Comparison of ENCODE assay signal across 8 cellular contexts in genomic region chr11:19938051-19938856, GRCh38.
DNase-seq lines count a peak whose midpoint lies in the region; ATAC-seq and TF ChIP-seq lines count a peak whose summit lies in the region.

No MANE protein-coding gene starts in this region.

- intact Hi-C loops in head of caudate nucleus (cut with DNase I), result no loop called here
- intact Hi-C loops in sciatic nerve (cut with DNase I), result no loop called here

- peak; percentile 61 for ATAC-seq in sciatic nerve

- no peak overlapping the region for H3K4me3 ChIP-seq in NB4 (ENCODE audit: low read depth, low read length)

- peak; percentile 80 for TF ChIP-seq CTCF in NB4 (IDR thresholded peaks at IDR 0.05; ENCODE audit: low read depth, low read length)

- POLR2A ChIA-PET in HEK293T (lab: Yijun Ruan, JAX), result no interaction called here

- DNase-seq in activated effector memory CD4-positive, alpha-beta T cell treated with anti-CD3 and anti-CD28 coated beads, Interleukin-2, amount 50 U/mL, for 16 hours, result peak; percentile 65
- DNase-seq in activated effector memory CD4-positive, alpha-beta T cell treated with Interleukin-2 at 50 U/mL for 16 hours, result no peak
- DNase-seq in HEK293T (ENCODE audit: extremely low spot score) (peak; percentile 76), NB4 (ENCODE audit: low read depth) (peak; percentile 35), head of caudate nucleus (peak in 36 of 42 donors; percentile 25 to 80 (median 48)), sciatic nerve (ENCODE audit: low spot score) (no peak), DMS79 treated with DMSO at 0.1 percent for 48 hours (lab: John Stamatoyannopoulos, UW) (no peak)
- DNase-seq in activated CD8-positive, alpha-beta memory T cell treated with anti-CD3 and anti-CD28 coated beads, Interleukin-2, amount 50 U/mL, for 48 hours, result peak; percentile 64

- no peak for TF ChIP-seq POLR2A in NB4 (IDR thresholded peaks at IDR 0.05; ENCODE audit: extremely low read depth, insufficient read length)

- CTCF ChIA-PET in HEK293T (lab: Yijun Ruan, JAX), result interaction anchor here (0.6 to 1.1 kb wide), 6 partner anchors 10 to 194 kb away, joined by 3 to 4 read pairs (median 4); no protein-coding TSS in a partner anchor

TF ChIP-seq in HEK293T, 16 proteins besides CTCF, POLR2A, EP300 and RAD21:
- TF ChIP-seq L3MBTL2 (conservative IDR thresholded peaks at IDR 0.05) (no peak), TARDBP (IDR thresholded peaks at IDR 0.05) (no peak), FOXK2 (IDR thresholded peaks at IDR 0.05) (no peak), FOXM1 (IDR thresholded peaks at IDR 0.05; ENCODE audit: borderline replicate concordance) (no peak), SUZ12 (IDR thresholded peaks at IDR 0.05) (no peak), FOXA1 (IDR thresholded peaks at IDR 0.05) (no peak), ELF4 (IDR thresholded peaks at IDR 0.05) (no peak), SP1 (IDR thresholded peaks at IDR 0.05) (no peak), HDGF (IDR thresholded peaks at IDR 0.05; ENCODE audit: borderline replicate concordance) (no peak), LEF1 (IDR thresholded peaks at IDR 0.05; ENCODE audit: borderline replicate concordance) (no peak), ZNF384 (IDR thresholded peaks at IDR 0.05) (no peak), BHLHE40 (IDR thresholded peaks at IDR 0.05; ENCODE audit: borderline replicate concordance) (no peak), ARNT (IDR thresholded peaks at IDR 0.05) (no peak), NFRKB (IDR thresholded peaks at IDR 0.05) (no peak), CTBP1 (IDR thresholded peaks at IDR 0.05; ENCODE audit: borderline replicate concordance) (no peak)
- TF ChIP-seq, protein P1, sequence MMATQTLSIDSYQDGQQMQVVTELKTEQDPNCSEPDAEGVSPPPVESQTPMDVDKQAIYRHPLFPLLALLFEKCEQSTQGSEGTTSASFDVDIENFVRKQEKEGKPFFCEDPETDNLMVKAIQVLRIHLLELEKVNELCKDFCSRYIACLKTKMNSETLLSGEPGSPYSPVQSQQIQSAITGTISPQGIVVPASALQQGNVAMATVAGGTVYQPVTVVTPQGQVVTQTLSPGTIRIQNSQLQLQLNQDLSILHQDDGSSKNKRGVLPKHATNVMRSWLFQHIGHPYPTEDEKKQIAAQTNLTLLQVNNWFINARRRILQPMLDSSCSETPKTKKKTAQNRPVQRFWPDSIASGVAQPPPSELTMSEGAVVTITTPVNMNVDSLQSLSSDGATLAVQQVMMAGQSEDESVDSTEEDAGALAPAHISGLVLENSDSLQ (IDR thresholded peaks at IDR 0.05), result no peak

Comparison
In these comparisons a context has a peak if more than half of its experiments do, and no peak if none do; other contexts are left out.
1. DNase-seq: peak in activated effector memory CD4-positive, alpha-beta T cell treated with anti-CD3 and anti-CD28 coated beads, Interleukin-2, amount 50 U/mL, for 16 hours (single experiment), HEK293T (single experiment), NB4 (single experiment), activated CD8-positive, alpha-beta memory T cell treated with anti-CD3 and anti-CD28 coated beads, Interleukin-2, amount 50 U/mL, for 48 hours (single experiment) and head of caudate nucleus (36 of 42); none in activated effector memory CD4-positive, alpha-beta T cell treated with Interleukin-2 at 50 U/mL for 16 hours (single experiment), sciatic nerve (single experiment) and DMS79 treated with DMSO at 0.1 percent for 48 hours (single experiment).